Comparison of ENCODE assay signal across 8 cellular contexts in genomic region chr17:60139438-60140285, GRCh38. TPM values are rescaled to one million over a fixed set of nuclear protein-coding genes. Genes with fewer than 3 reads are reported as not detected.
DNase-seq lines count a peak whose midpoint lies in the region; ATAC-seq, FAIRE-seq and TF ChIP-seq lines count a peak whose summit lies in the region.

No MANE protein-coding gene starts in this region.

- H2AFZ ChIP-seq in HepG2 (ENCODE audit: low read length) = no peak overlapping the region

- H3K27ac ChIP-seq in HepG2 (ENCODE audit: extremely low read length, insufficient read depth, low read length) = no peak overlapping the region

- no TSS peak for BruUV-seq in HepG2 (replicated peaks; lab: Mats Ljungman, UMichigan)

- no peaks in the 10 kb centered on the region; the same call in 1 of the 2 replicates for H3K27me3 ChIP-seq in HAP-1 (ENCODE audit: low read depth)
- peaks cover 4 to 71% of the 10 kb centered on the region in 2 experiments for H3K27me3 ChIP-seq in HepG2 (ENCODE audit: control insufficient read depth in 1 of 2, insufficient read depth in 2 of 2, low read length in 2 of 2)

- TF ChIP-seq CTCF in choroid plexus epithelial cell (conservative IDR thresholded peaks at IDR 0.05; ENCODE audit: low read depth, low read length) (peak; percentile 85), HepG2 (CRISPR knock-in tag; IDR thresholded peaks at IDR 0.05) (peak; percentile 93)

- CTCF ChIA-PET in HepG2 (lab: Yijun Ruan, JAX; ENCODE audit: low intra/inter-chr PET ratio, low total read pairs) = no interaction called here

- H3K4me1 ChIP-seq in HAP-1 (peaks cover 15% of the 10 kb centered on the region), HepG2 (ENCODE audit: insufficient read depth, low read length) (peaks cover 41% of the 10 kb centered on the region)

- FAIRE-seq in HepG2 (lab: Jason Lieb, UNC) = peak; percentile 70

- intact Hi-C loops in HepG2 (cut with micrococcal nuclease; ENCODE audit: unreplicated experiment) = loop anchor here (10.0 kb wide), 1 partner anchor 85 kb away; no protein-coding TSS in a partner anchor

- peak; percentile 62 for ATAC-seq in HepG2
- ATAC-seq in GM19351 (IDR thresholded peaks at IDR 0.05; ENCODE audit: unreplicated experiment) = no peak
- ATAC-seq in HG02885 (IDR thresholded peaks at IDR 0.05; ENCODE audit: poor library complexity, unreplicated experiment) = no peak

- no peaks in the 10 kb centered on the region for H3K9me3 ChIP-seq in HAP-1
- H3K9me3 ChIP-seq in HepG2 (ENCODE audit: low read length) = no peaks in the 10 kb centered on the region

- TF ChIP-seq POLR2A in HepG2 (IDR thresholded peaks at IDR 0.05; ENCODE audit: insufficient read depth in 1 of 2, low read depth in 2 of 2, low read length in 2 of 2) = no peak

- no peaks in the 10 kb centered on the region for H3K79me2 ChIP-seq in HepG2 (ENCODE audit: insufficient read depth, low read length)

- peak overlapping the region; percentile 60 for H3K4me2 ChIP-seq in HepG2 (ENCODE audit: low read depth, low read length)

- peaks cover 4% of the 10 kb centered on the region; the same call in 1 of the 2 replicates for H4K20me1 ChIP-seq in HepG2 (ENCODE audit: insufficient read depth, low read length)

- H3K9ac ChIP-seq in HepG2 (ENCODE audit: insufficient read depth, low read depth, low read length) = no peak overlapping the region

- TF ChIP-seq RAD21 in HepG2 (CRISPR knock-in tag; IDR thresholded peaks at IDR 0.05) = peak; percentile 77

- no peaks in the 10 kb centered on the region for H3K36me3 ChIP-seq in HAP-1 (replicated peaks)
- no peaks in the 10 kb centered on the region for H3K36me3 ChIP-seq in HepG2 (replicated peaks in 1 of 2; ENCODE audit: control insufficient read depth in 1 of 2, insufficient read depth in 2 of 2, low read length in 2 of 2)

- POLR2A ChIA-PET in HepG2 (lab: Yijun Ruan, JAX) = no interaction called here

- 22% methylated on average over 40 of the region's 66 CpGs for WGBS in HepG2 (ENCODE audit: low lambda C conversion rate)

- TF ChIP-seq EP300 in HepG2 (IDR thresholded peaks at IDR 0.05; ENCODE audit: low read depth in 2 of 2, low read length in 2 of 2) = no peak
- TF ChIP-seq EP300 in HepG2 (CRISPR knock-in tag; IDR thresholded peaks at IDR 0.05; ENCODE audit: borderline replicate concordance) = peak; percentile 67

- H3K4me3 ChIP-seq in HAP-1 (no peak overlapping the region), choroid plexus epithelial cell (ENCODE audit: low read depth, low read length) (peak overlapping the region; percentile 22), HepG2 (replicated peaks in 1 of 3; ENCODE audit: insufficient read depth in 1 of 3, low read depth in 2 of 3, low read length in 3 of 3) (peak overlapping the region in 1 of 3 experiments; percentile 54; a peak in 1 of 6 replicates)

- DNase-seq in HAP-1 (ENCODE audit: low spot score in 2 of 2) = peak; percentile 20 to 86
- DNase-seq in activated CD4-positive, CD25-positive, alpha-beta regulatory T cell treated with anti-CD3 and anti-CD28 coated beads, Interleukin-2, amount 50 U/mL, for 72 hours = peak; percentile 69
- peak; percentile 75 for DNase-seq in choroid plexus epithelial cell (ENCODE audit: low read depth)
- DNase-seq in HepG2 (ENCODE audit: low spot score) = peak; percentile 47
- DNase-seq in stimulated activated CD4-positive, alpha-beta T cell treated with anti-CD3 and anti-CD28 coated beads, TNF-alpha, amount 100 ng/mL, for 24 hours (ENCODE audit: low read depth in 3 of 3) = peak; percentile 27 to 59 (median 32)
- no peak for DNase-seq in NCI-H526 treated with DMSO at 0.1 percent for 48 hours (lab: John Stamatoyannopoulos, UW)

- in situ Hi-C loops in HAP-1 (cut with MboI; ENCODE audit: low sequenced_read_pairs) (loop anchor here (25.0 kb wide), 2 partner anchors 273 to 498 kb away; partner anchors contain the start of gene CHCT1), HepG2 (cut with HindIII; ENCODE audit: extremely low pct_ligation_motif_present, low pct_unique_long_range_greater_than_20kb) (no loop called here)

TF ChIP-seq in HepG2, 621 proteins besides CTCF, POLR2A, EP300 and RAD21 (continues in another document):
- TF ChIP-seq ZNF101 (CRISPR knock-in tag; IDR thresholded peaks at IDR 0.05; ENCODE audit: borderline replicate concordance, low read depth) = no peak
- peak; percentile 86 for TF ChIP-seq ISL2 (CRISPR knock-in tag; IDR thresholded peaks at IDR 0.05)
- TF ChIP-seq ZNF609 (CRISPR knock-in tag; IDR thresholded peaks at IDR 0.05; ENCODE audit: borderline replicate concordance) = no peak
- TF ChIP-seq ZNF550 (CRISPR knock-in tag; IDR thresholded peaks at IDR 0.05; ENCODE audit: borderline replicate concordance) = no peak; the same call in 1 of the 2 replicates
- 0 out of 2 replicates have a peak, but pooled peaks have one; percentile 71 for TF ChIP-seq PCBP1 (IDR thresholded peaks at IDR 0.05; ENCODE audit: borderline replicate concordance, low read depth, low read length)
- TF ChIP-seq TFAP4 (IDR thresholded peaks at IDR 0.05; ENCODE audit: borderline replicate concordance, low read depth) = peak; percentile 95
- no peak for TF ChIP-seq ZFP36 (IDR thresholded peaks at IDR 0.05; ENCODE audit: borderline replicate concordance, low read depth, low read length, partially characterized antibody)
- TF ChIP-seq ETV6 (CRISPR knock-in tag; conservative IDR thresholded peaks at IDR 0.05) = peak; percentile 99
- TF ChIP-seq NFE2 (CRISPR knock-in tag; IDR thresholded peaks at IDR 0.05) = peak; percentile 62; the same call in 1 of the 2 replicates
- TF ChIP-seq ZBTB20 (CRISPR knock-in tag; IDR thresholded peaks at IDR 0.05; ENCODE audit: borderline replicate concordance, low read depth) = peak; percentile 88; the same call in 1 of the 2 replicates
- peak; percentile 56; the same call in 1 of the 2 replicates for TF ChIP-seq KAT7 (CRISPR knock-in tag; IDR thresholded peaks at IDR 0.05; ENCODE audit: borderline replicate concordance)

RNA-seq across cellular contexts. Expression of gene CA4, which starts 10.1 kb away (rescaled TPM):
- not detected in 2 replicates for total RNA-seq in HepG2 (2016; rRNA removed; fragmentation: Illumina TruSeq; extraction: Trizol)
- total RNA-seq in HepG2 (2016; cell fraction: cytosol; rRNA removed; fragmentation: Illumina TruSeq; extraction: Trizol; ENCODE audit: low read depth) = not detected in 2 replicates
- total RNA-seq in HepG2 (2016; cell fraction: insoluble cytoplasmic fraction; rRNA removed; fragmentation: Illumina TruSeq; extraction: Trizol) = not detected in 2 replicates
- total RNA-seq in HepG2 (2016; cell fraction: membrane; rRNA removed; fragmentation: Illumina TruSeq; extraction: Trizol) = not detected in 2 replicates
- total RNA-seq in HepG2 (2016; cell fraction: nucleus; rRNA removed; fragmentation: Illumina TruSeq; extraction: Trizol) = not detected in 2 replicates
- polyA plus RNA-seq in HepG2 (2011; rRNA removed) = not detected in 2 replicates
- not detected in 2 replicates for polyA plus RNA-seq in HepG2 (2011; cell fraction: cytosol; rRNA removed)
- polyA plus RNA-seq in HepG2 (2011; cell fraction: nucleus; rRNA removed) = not detected in 2 replicates
- polyA plus RNA-seq in HepG2 (2012) = not detected in 2 replicates
- not detected in 2 replicates for polyA plus RNA-seq in HepG2 (2016; cell fraction: cytosol; fragmentation: Illumina TruSeq; extraction: Trizol; ENCODE audit: low read depth)
- not detected in 2 replicates for polyA plus RNA-seq in HepG2 (2016; cell fraction: insoluble cytoplasmic fraction; fragmentation: Illumina TruSeq; extraction: Trizol; ENCODE audit: low read depth)
- not detected in 2 replicates for polyA plus RNA-seq in HepG2 (2016; cell fraction: membrane; fragmentation: Illumina TruSeq; extraction: Trizol; ENCODE audit: low read depth)
- not detected in 2 replicates for polyA plus RNA-seq in HepG2 (2016; cell fraction: nucleus; fragmentation: Illumina TruSeq; extraction: Trizol; ENCODE audit: insufficient read depth, low read depth)
- polyA minus RNA-seq in HepG2 (2011; rRNA and poly(A)+ RNA removed; ENCODE audit: low replicate concordance) = not detected in 2 replicates
- not detected in 2 replicates for polyA minus RNA-seq in HepG2 (2011; cell fraction: cytosol; rRNA and poly(A)+ RNA removed)
- not detected in 2 replicates for polyA minus RNA-seq in HepG2 (2011; cell fraction: nucleus; rRNA and poly(A)+ RNA removed)
